ENCODE assay signal across 1 cellular context in the genomic region with DNA sequence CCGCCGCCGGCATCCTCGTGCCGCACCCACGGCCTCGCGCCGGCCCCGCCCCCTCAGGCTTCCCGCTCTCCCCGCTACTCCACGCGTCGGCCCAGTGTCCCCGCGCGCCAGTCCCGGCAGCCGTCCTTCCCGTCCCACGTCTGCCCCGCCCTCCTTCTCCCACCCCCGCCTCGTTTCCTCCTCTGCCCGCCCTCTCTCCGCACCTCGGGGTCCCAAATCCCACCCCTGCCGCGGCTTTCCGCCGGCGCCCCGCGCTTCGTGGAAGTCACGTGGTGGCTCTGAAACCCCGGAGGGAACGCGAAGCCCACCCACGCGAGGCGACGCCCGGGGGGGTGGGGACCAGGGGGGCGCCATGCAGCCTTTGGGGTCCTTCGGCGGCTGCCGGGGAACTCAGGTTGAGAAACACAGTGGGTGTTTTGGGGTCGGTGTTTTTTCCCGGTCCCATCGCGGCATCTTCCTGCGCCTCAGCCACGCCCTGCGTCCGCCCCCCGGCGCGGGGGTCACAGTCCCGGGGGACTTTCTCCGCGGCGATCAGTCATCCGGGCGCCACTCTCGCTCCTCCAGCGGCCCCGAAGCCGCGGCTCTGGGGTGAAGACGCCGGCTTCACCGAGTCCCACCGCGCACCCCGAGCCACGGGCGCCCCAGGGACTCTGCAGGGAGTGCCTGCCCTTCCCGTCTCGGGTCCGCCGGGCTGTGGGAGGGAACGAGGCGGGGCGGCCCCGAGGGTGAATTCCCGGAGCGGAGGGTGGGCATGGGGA.
TF ChIP-seq lines count a peak whose summit lies in the region.

A gene with protein sequence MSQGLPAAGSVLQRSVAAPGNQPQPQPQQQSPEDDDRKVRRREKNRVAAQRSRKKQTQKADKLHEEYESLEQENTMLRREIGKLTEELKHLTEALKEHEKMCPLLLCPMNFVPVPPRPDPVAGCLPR (minus strand): TSS at position 2 of the 758 bp plus-strand sequence. CDS start 78 bp downstream, outside the sequence.

TF ChIP-seq in GM12878, 131 proteins besides CTCF, POLR2A, EP300 and RAD21 (continued from another document and continues in another):
- TF ChIP-seq, protein P1, sequence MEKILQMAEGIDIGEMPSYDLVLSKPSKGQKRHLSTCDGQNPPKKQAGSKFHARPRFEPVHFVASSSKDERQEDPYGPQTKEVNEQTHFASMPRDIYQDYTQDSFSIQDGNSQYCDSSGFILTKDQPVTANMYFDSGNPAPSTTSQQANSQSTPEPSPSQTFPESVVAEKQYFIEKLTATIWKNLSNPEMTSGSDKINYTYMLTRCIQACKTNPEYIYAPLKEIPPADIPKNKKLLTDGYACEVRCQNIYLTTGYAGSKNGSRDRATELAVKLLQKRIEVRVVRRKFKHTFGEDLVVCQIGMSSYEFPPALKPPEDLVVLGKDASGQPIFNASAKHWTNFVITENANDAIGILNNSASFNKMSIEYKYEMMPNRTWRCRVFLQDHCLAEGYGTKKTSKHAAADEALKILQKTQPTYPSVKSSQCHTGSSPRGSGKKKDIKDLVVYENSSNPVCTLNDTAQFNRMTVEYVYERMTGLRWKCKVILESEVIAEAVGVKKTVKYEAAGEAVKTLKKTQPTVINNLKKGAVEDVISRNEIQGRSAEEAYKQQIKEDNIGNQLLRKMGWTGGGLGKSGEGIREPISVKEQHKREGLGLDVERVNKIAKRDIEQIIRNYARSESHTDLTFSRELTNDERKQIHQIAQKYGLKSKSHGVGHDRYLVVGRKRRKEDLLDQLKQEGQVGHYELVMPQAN (conservative IDR thresholded peaks at IDR 0.05) = no peak
- TF ChIP-seq ESRRA (IDR thresholded peaks at IDR 0.05; ENCODE audit: low read length) (no peak), CEBPB (IDR thresholded peaks at IDR 0.05; ENCODE audit: borderline replicate concordance in 1 of 2, low read depth in 2 of 2, low read length in 2 of 2) (no peak), CBX3 (IDR thresholded peaks at IDR 0.05; ENCODE audit: borderline replicate concordance, low read depth) (no peak), RFX5 (IDR thresholded peaks at IDR 0.05; ENCODE audit: low read depth, low read length) (no peak), IRF4 (IDR thresholded peaks at IDR 0.05; ENCODE audit: low read depth, low read length) (no peak), HCFC1 (IDR thresholded peaks at IDR 0.05; ENCODE audit: low read length) (no peak), HDAC6 (IDR thresholded peaks at IDR 0.05; ENCODE audit: unreplicated experiment) (no peak), FOXK2 (IDR thresholded peaks at IDR 0.05) (no peak), SIX5 (IDR thresholded peaks at IDR 0.05; ENCODE audit: low read depth, low read length, severe bottlenecking) (no peak), ZNF622 (IDR thresholded peaks at IDR 0.05) (no peak), LARP7 (IDR thresholded peaks at IDR 0.05) (no peak), TBL1XR1 (IDR thresholded peaks at IDR 0.05; ENCODE audit: low read depth, low read length) (no peak), IKZF1 (conservative IDR thresholded peaks at IDR 0.05) (peak; percentile 85), BMI1 (IDR thresholded peaks at IDR 0.05; ENCODE audit: borderline replicate concordance) (no peak), RUNX3 (IDR thresholded peaks at IDR 0.05; ENCODE audit: low read length) (no peak), BACH1 (IDR thresholded peaks at IDR 0.05; ENCODE audit: borderline replicate concordance) (0 out of 2 replicates have a peak, but pooled peaks have one; percentile 24), ZBED1 (IDR thresholded peaks at IDR 0.05; ENCODE audit: borderline replicate concordance) (no peak), EED (IDR thresholded peaks at IDR 0.05; ENCODE audit: low read depth) (peak; percentile 28; the same call in 1 of the 2 replicates), SRF (IDR thresholded peaks at IDR 0.05; ENCODE audit: low read depth in 2 of 2, low read length in 2 of 2) (no peak), GATAD2B (conservative IDR thresholded peaks at IDR 0.05; ENCODE audit: low read depth) (no peak; the same call in none of the 2 replicates)
- TF ChIP-seq, protein P2, sequence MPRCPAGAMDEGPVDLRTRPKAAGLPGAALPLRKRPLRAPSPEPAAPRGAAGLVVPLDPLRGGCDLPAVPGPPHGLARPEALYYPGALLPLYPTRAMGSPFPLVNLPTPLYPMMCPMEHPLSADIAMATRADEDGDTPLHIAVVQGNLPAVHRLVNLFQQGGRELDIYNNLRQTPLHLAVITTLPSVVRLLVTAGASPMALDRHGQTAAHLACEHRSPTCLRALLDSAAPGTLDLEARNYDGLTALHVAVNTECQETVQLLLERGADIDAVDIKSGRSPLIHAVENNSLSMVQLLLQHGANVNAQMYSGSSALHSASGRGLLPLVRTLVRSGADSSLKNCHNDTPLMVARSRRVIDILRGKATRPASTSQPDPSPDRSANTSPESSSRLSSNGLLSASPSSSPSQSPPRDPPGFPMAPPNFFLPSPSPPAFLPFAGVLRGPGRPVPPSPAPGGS (IDR thresholded peaks at IDR 0.05; ENCODE audit: borderline replicate concordance, insufficient read depth, low read depth, low read length, poor library complexity, severe bottlenecking) = no peak
- TF ChIP-seq, protein P3, sequence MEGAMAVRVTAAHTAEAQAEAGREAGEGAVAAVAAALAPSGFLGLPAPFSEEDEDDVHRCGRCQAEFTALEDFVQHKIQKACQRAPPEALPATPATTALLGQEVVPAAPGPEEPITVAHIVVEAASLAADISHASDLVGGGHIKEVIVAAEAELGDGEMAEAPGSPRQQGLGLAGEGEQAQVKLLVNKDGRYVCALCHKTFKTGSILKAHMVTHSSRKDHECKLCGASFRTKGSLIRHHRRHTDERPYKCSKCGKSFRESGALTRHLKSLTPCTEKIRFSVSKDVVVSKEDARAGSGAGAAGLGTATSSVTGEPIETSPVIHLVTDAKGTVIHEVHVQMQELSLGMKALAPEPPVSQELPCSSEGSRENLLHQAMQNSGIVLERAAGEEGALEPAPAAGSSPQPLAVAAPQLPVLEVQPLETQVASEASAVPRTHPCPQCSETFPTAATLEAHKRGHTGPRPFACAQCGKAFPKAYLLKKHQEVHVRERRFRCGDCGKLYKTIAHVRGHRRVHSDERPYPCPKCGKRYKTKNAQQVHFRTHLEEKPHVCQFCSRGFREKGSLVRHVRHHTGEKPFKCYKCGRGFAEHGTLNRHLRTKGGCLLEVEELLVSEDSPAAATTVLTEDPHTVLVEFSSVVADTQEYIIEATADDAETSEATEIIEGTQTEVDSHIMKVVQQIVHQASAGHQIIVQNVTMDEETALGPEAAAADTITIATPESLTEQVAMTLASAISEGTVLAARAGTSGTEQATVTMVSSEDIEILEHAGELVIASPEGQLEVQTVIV (IDR thresholded peaks at IDR 0.05; ENCODE audit: borderline replicate concordance, partially characterized antibody) = no peak
- TF ChIP-seq, protein P4, sequence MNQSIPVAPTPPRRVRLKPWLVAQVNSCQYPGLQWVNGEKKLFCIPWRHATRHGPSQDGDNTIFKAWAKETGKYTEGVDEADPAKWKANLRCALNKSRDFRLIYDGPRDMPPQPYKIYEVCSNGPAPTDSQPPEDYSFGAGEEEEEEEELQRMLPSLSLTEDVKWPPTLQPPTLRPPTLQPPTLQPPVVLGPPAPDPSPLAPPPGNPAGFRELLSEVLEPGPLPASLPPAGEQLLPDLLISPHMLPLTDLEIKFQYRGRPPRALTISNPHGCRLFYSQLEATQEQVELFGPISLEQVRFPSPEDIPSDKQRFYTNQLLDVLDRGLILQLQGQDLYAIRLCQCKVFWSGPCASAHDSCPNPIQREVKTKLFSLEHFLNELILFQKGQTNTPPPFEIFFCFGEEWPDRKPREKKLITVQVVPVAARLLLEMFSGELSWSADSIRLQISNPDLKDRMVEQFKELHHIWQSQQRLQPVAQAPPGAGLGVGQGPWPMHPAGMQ (IDR thresholded peaks at IDR 0.05; ENCODE audit: borderline replicate concordance) = no peak
- TF ChIP-seq, protein P5, sequence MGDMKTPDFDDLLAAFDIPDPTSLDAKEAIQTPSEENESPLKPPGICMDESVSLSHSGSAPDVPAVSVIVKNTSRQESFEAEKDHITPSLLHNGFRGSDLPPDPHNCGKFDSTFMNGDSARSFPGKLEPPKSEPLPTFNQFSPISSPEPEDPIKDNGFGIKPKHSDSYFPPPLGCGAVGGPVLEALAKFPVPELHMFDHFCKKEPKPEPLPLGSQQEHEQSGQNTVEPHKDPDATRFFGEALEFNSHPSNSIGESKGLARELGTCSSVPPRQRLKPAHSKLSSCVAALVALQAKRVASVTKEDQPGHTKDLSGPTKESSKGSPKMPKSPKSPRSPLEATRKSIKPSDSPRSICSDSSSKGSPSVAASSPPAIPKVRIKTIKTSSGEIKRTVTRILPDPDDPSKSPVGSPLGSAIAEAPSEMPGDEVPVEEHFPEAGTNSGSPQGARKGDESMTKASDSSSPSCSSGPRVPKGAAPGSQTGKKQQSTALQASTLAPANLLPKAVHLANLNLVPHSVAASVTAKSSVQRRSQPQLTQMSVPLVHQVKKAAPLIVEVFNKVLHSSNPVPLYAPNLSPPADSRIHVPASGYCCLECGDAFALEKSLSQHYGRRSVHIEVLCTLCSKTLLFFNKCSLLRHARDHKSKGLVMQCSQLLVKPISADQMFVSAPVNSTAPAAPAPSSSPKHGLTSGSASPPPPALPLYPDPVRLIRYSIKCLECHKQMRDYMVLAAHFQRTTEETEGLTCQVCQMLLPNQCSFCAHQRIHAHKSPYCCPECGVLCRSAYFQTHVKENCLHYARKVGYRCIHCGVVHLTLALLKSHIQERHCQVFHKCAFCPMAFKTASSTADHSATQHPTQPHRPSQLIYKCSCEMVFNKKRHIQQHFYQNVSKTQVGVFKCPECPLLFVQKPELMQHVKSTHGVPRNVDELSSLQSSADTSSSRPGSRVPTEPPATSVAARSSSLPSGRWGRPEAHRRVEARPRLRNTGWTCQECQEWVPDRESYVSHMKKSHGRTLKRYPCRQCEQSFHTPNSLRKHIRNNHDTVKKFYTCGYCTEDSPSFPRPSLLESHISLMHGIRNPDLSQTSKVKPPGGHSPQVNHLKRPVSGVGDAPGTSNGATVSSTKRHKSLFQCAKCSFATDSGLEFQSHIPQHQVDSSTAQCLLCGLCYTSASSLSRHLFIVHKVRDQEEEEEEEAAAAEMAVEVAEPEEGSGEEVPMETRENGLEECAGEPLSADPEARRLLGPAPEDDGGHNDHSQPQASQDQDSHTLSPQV (IDR thresholded peaks at IDR 0.05) = no peak
- TF ChIP-seq, protein P6, sequence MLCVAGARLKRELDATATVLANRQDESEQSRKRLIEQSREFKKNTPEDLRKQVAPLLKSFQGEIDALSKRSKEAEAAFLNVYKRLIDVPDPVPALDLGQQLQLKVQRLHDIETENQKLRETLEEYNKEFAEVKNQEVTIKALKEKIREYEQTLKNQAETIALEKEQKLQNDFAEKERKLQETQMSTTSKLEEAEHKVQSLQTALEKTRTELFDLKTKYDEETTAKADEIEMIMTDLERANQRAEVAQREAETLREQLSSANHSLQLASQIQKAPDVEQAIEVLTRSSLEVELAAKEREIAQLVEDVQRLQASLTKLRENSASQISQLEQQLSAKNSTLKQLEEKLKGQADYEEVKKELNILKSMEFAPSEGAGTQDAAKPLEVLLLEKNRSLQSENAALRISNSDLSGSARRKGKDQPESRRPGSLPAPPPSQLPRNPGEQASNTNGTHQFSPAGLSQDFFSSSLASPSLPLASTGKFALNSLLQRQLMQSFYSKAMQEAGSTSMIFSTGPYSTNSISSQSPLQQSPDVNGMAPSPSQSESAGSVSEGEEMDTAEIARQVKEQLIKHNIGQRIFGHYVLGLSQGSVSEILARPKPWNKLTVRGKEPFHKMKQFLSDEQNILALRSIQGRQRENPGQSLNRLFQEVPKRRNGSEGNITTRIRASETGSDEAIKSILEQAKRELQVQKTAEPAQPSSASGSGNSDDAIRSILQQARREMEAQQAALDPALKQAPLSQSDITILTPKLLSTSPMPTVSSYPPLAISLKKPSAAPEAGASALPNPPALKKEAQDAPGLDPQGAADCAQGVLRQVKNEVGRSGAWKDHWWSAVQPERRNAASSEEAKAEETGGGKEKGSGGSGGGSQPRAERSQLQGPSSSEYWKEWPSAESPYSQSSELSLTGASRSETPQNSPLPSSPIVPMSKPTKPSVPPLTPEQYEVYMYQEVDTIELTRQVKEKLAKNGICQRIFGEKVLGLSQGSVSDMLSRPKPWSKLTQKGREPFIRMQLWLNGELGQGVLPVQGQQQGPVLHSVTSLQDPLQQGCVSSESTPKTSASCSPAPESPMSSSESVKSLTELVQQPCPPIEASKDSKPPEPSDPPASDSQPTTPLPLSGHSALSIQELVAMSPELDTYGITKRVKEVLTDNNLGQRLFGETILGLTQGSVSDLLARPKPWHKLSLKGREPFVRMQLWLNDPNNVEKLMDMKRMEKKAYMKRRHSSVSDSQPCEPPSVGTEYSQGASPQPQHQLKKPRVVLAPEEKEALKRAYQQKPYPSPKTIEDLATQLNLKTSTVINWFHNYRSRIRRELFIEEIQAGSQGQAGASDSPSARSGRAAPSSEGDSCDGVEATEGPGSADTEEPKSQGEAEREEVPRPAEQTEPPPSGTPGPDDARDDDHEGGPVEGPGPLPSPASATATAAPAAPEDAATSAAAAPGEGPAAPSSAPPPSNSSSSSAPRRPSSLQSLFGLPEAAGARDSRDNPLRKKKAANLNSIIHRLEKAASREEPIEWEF (IDR thresholded peaks at IDR 0.05; ENCODE audit: insufficient replicate concordance, low read depth, low read length) = no peak
- TF ChIP-seq, protein P7, sequence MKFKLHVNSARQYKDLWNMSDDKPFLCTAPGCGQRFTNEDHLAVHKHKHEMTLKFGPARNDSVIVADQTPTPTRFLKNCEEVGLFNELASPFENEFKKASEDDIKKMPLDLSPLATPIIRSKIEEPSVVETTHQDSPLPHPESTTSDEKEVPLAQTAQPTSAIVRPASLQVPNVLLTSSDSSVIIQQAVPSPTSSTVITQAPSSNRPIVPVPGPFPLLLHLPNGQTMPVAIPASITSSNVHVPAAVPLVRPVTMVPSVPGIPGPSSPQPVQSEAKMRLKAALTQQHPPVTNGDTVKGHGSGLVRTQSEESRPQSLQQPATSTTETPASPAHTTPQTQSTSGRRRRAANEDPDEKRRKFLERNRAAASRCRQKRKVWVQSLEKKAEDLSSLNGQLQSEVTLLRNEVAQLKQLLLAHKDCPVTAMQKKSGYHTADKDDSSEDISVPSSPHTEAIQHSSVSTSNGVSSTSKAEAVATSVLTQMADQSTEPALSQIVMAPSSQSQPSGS (IDR thresholded peaks at IDR 0.05; ENCODE audit: low read length) = no peak
- TF ChIP-seq, protein P8, sequence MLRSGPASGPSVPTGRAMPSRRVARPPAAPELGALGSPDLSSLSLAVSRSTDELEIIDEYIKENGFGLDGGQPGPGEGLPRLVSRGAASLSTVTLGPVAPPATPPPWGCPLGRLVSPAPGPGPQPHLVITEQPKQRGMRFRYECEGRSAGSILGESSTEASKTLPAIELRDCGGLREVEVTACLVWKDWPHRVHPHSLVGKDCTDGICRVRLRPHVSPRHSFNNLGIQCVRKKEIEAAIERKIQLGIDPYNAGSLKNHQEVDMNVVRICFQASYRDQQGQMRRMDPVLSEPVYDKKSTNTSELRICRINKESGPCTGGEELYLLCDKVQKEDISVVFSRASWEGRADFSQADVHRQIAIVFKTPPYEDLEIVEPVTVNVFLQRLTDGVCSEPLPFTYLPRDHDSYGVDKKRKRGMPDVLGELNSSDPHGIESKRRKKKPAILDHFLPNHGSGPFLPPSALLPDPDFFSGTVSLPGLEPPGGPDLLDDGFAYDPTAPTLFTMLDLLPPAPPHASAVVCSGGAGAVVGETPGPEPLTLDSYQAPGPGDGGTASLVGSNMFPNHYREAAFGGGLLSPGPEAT (IDR thresholded peaks at IDR 0.05; ENCODE audit: low read depth) = peak; percentile 26; the same call in 1 of the 2 replicates
- TF ChIP-seq, protein P9, sequence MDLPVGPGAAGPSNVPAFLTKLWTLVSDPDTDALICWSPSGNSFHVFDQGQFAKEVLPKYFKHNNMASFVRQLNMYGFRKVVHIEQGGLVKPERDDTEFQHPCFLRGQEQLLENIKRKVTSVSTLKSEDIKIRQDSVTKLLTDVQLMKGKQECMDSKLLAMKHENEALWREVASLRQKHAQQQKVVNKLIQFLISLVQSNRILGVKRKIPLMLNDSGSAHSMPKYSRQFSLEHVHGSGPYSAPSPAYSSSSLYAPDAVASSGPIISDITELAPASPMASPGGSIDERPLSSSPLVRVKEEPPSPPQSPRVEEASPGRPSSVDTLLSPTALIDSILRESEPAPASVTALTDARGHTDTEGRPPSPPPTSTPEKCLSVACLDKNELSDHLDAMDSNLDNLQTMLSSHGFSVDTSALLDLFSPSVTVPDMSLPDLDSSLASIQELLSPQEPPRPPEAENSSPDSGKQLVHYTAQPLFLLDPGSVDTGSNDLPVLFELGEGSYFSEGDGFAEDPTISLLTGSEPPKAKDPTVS (IDR thresholded peaks at IDR 0.05; ENCODE audit: low read depth, low read length) = no peak
